1 cellular context compared by ENCODE assay signal in genomic region chr12:32053881-32054624, GRCh38.
TF ChIP-seq lines count a peak whose summit lies in the region.

No MANE protein-coding gene starts in this region.

TF ChIP-seq in H1, 55 proteins besides CTCF, POLR2A, EP300 and RAD21:
- TF ChIP-seq MAFK (IDR thresholded peaks at IDR 0.05; ENCODE audit: low read depth, low read length) (no peak), RBBP5 (IDR thresholded peaks at IDR 0.05; ENCODE audit: borderline replicate concordance, low read depth, low read length) (no peak), SP1 (IDR thresholded peaks at IDR 0.05; ENCODE audit: low read depth, low read length) (no peak), CBX5 (IDR thresholded peaks at IDR 0.05; ENCODE audit: low read depth, low read length) (no peak), YY1 (IDR thresholded peaks at IDR 0.05; ENCODE audit: low read depth, low read length) (no peak), TBP (IDR thresholded peaks at IDR 0.05; ENCODE audit: low read depth, low read length) (no peak), RNF2 (IDR thresholded peaks at IDR 0.05; ENCODE audit: borderline replicate concordance, low read depth, low read length, missing control alignments, poor library complexity, severe bottlenecking) (no peak), CHD7 (IDR thresholded peaks at IDR 0.05; ENCODE audit: insufficient replicate concordance, low read length) (no peak), SRF (IDR thresholded peaks at IDR 0.05; ENCODE audit: low read depth, low read length) (no peak), ATF2 (IDR thresholded peaks at IDR 0.05; ENCODE audit: low read length) (no peak), HDAC2 (IDR thresholded peaks at IDR 0.05; ENCODE audit: borderline replicate concordance in 1 of 2, low read depth in 2 of 2, low read length in 2 of 2) (no peak)
